Comparison of ENCODE assay signal across 17 cellular contexts in genomic region chr1:10353693-10354092, GRCh38.
"Had no signal": no experiment of that assay in that cellular context is flagged by ENCODE, and none has a peak within 500 bp of the region (broad histone marks: within the 10 kb centered on the region; RNA-seq: fewer than 3 reads in every experiment).

No MANE protein-coding gene starts in this region.

- DNase-seq: activated CD4-positive, alpha-beta memory T cell treated with anti-CD3 and anti-CD28 coated beads for 36 hours; activated CD4-positive, CD25-positive, alpha-beta regulatory T cell treated with anti-CD3 and anti-CD28 coated beads, Interleukin-2, amount 50 U/mL, for 72 hours; activated gamma-delta T cell; activated naive CD8-positive, alpha-beta T cell treated with anti-CD3 and anti-CD28 coated beads for 36 hours; activated T-cell treated with anti-CD3 and anti-CD28 coated beads, Interleukin-2, amount 50 U/mL, for 4 hours; esophagus squamous epithelium; foreskin keratinocyte; head of caudate nucleus; mammary epithelial cell; natural killer cell; ovary; stimulated activated CD4-positive, alpha-beta T cell treated with anti-CD3 and anti-CD28 coated beads, Interleukin-15, amount 100 ng/mL, for 24 hours; stimulated activated CD4-positive, alpha-beta T cell treated with anti-CD3 and anti-CD28 coated beads, Interleukin-4, amount 100 ng/mL, for 4 hours; stomach; tibial artery had no signal

- H3K4me3 Mint-ChIP-seq: activated CD4-positive, alpha-beta memory T cell treated with anti-CD3 and anti-CD28 coated beads for 36 hours; activated naive CD8-positive, alpha-beta T cell treated with anti-CD3 and anti-CD28 coated beads for 36 hours; activated T-cell treated with anti-CD3 and anti-CD28 coated beads, Interleukin-2, amount 50 U/mL, for 4 hours; natural killer cell had no signal

- H3K4me1 Mint-ChIP-seq: activated naive CD8-positive, alpha-beta T cell treated with anti-CD3 and anti-CD28 coated beads for 36 hours; natural killer cell had no signal

- H3K9me3 ChIP-seq: breast epithelium, esophagus squamous epithelium, ovary, stomach, tibial artery had no signal

- H3K27ac Mint-ChIP-seq: activated CD4-positive, alpha-beta memory T cell treated with anti-CD3 and anti-CD28 coated beads for 36 hours; activated naive CD8-positive, alpha-beta T cell treated with anti-CD3 and anti-CD28 coated beads for 36 hours; natural killer cell had no signal

- ATAC-seq: activated T-cell treated with anti-CD3 and anti-CD28 coated beads, Interleukin-2, amount 50 U/mL, for 4 hours; foreskin keratinocyte; left lobe of liver; natural killer cell had no signal

- H3K36me3 ChIP-seq: breast epithelium, ovary had no signal

- H3K4me1 ChIP-seq: breast epithelium, esophagus squamous epithelium, foreskin keratinocyte, stomach, tibial artery had no signal

- H3K36me3 Mint-ChIP-seq: natural killer cell had no signal

- H3K9me3 Mint-ChIP-seq: activated CD4-positive, alpha-beta memory T cell treated with anti-CD3 and anti-CD28 coated beads for 36 hours; activated naive CD8-positive, alpha-beta T cell treated with anti-CD3 and anti-CD28 coated beads for 36 hours; activated T-cell treated with anti-CD3 and anti-CD28 coated beads, Interleukin-2, amount 50 U/mL, for 4 hours; natural killer cell had no signal

- H3K27me3 Mint-ChIP-seq: activated CD4-positive, alpha-beta memory T cell treated with anti-CD3 and anti-CD28 coated beads for 36 hours; activated naive CD8-positive, alpha-beta T cell treated with anti-CD3 and anti-CD28 coated beads for 36 hours had no signal

- H3K4me3 ChIP-seq: breast epithelium, esophagus squamous epithelium, ovary, stomach, tibial artery had no signal

- H3K27ac ChIP-seq: breast epithelium, esophagus squamous epithelium, foreskin keratinocyte, stomach, tibial artery had no signal

- H3K27me3 ChIP-seq: breast epithelium, esophagus squamous epithelium, foreskin keratinocyte, ovary, stomach, tibial artery had no signal
